In genomic region chr6:30764490-30765043, GRCh38 we compare ENCODE assay signal across 6 cellular contexts. TPM values are rescaled to one million over a fixed set of nuclear protein-coding genes. Genes with fewer than 3 reads are reported as not detected.
A peak's percentile ranks its signal among the peaks of the same experiment; 100 is the strongest.
DNase-seq lines count a peak whose midpoint lies in the region; ATAC-seq lines count a peak whose summit lies in the region.
"Not testable (repeated sequence)": the region's sequence is repeated elsewhere in the genome, so short reads cannot be mapped to it uniquely, and the experiment has no call there.

No MANE protein-coding gene starts in this region.

- H3K36me3 Mint-ChIP-seq in activated naive CD8-positive, alpha-beta T cell treated with anti-CD3 and anti-CD28 coated beads, Interleukin-2, amount 50 U/mL, for 24 hours (ENCODE audit: low read depth): not testable (repeated sequence)
- peaks cover 19% of the 10 kb centered on the region for H3K36me3 Mint-ChIP-seq in stimulated activated effector memory CD8-positive, alpha-beta T cell treated with anti-CD3 and anti-CD28 coated beads, Interleukin-12 subunit alpha, Interleukin-12 subunit beta, amount 100 ng/mL, for 72 hours

- not testable (repeated sequence) for H3K27me3 ChIP-seq in SJSA1 (replicated peaks)

- peaks cover 83% of the 10 kb centered on the region for H3K4me1 Mint-ChIP-seq in activated naive CD8-positive, alpha-beta T cell treated with anti-CD3 and anti-CD28 coated beads, Interleukin-2, amount 50 U/mL, for 24 hours
- peaks cover 60% of the 10 kb centered on the region for H3K4me1 Mint-ChIP-seq in stimulated activated effector memory CD8-positive, alpha-beta T cell treated with anti-CD3 and anti-CD28 coated beads, Interleukin-12 subunit alpha, Interleukin-12 subunit beta, amount 100 ng/mL, for 72 hours

- not testable (repeated sequence) for ATAC-seq in activated naive CD8-positive, alpha-beta T cell treated with anti-CD3 and anti-CD28 coated beads, Interleukin-2, amount 50 U/mL, for 24 hours; stimulated activated effector memory CD8-positive, alpha-beta T cell treated with anti-CD3 and anti-CD28 coated beads, Interleukin-12 subunit alpha, Interleukin-12 subunit beta, amount 100 ng/mL, for 72 hours

- peaks cover 68% of the 10 kb centered on the region for H3K4me1 ChIP-seq in SJSA1 (replicated peaks)
- H3K4me1 ChIP-seq in mesodermal cell (ENCODE audit: control insufficient read depth, insufficient read depth, low read length, poor library complexity, severe bottlenecking): peaks cover 74% of the 10 kb centered on the region

- not testable (repeated sequence) for H3K9me3 ChIP-seq in SJSA1 (replicated peaks); mesodermal cell (ENCODE audit: control insufficient read depth, low read length)

- H3K4me3 Mint-ChIP-seq in activated naive CD8-positive, alpha-beta T cell treated with anti-CD3 and anti-CD28 coated beads, Interleukin-2, amount 50 U/mL, for 24 hours; stimulated activated effector memory CD8-positive, alpha-beta T cell treated with anti-CD3 and anti-CD28 coated beads, Interleukin-12 subunit alpha, Interleukin-12 subunit beta, amount 100 ng/mL, for 72 hours: not testable (repeated sequence)

- in situ Hi-C loops in G401 (cut with HindIII; ENCODE audit: low sequenced_read_pairs): not testable (repeated sequence)

- H3K9me3 Mint-ChIP-seq in activated naive CD8-positive, alpha-beta T cell treated with anti-CD3 and anti-CD28 coated beads, Interleukin-2, amount 50 U/mL, for 24 hours; stimulated activated effector memory CD8-positive, alpha-beta T cell treated with anti-CD3 and anti-CD28 coated beads, Interleukin-12 subunit alpha, Interleukin-12 subunit beta, amount 100 ng/mL, for 72 hours: not testable (repeated sequence)

- H3K4me3 ChIP-seq in SJSA1; mesodermal cell (ENCODE audit: extremely low read depth, insufficient read depth, low read length, poor library complexity, severe bottlenecking): not testable (repeated sequence)

- H3K27ac ChIP-seq in SJSA1: peak overlapping the region; percentile 62
- peak overlapping the region; percentile 100 for H3K27ac ChIP-seq in epithelial cell of prostate
- peak overlapping the region; percentile 99 for H3K27ac ChIP-seq in mesodermal cell (ENCODE audit: low read depth, low read length, severe bottlenecking)

- not testable (repeated sequence) for H3K27me3 Mint-ChIP-seq in activated naive CD8-positive, alpha-beta T cell treated with anti-CD3 and anti-CD28 coated beads, Interleukin-2, amount 50 U/mL, for 24 hours

- WGBS in mesodermal cell (ENCODE audit: insufficient coverage in 2 of 2), 2 experiments: 10 to 12% methylated on average over 9 to 11 of the region's 13 CpGs

- peak overlapping the region; percentile 86 for H3K27ac Mint-ChIP-seq in activated naive CD8-positive, alpha-beta T cell treated with anti-CD3 and anti-CD28 coated beads, Interleukin-2, amount 50 U/mL, for 24 hours
- peak overlapping the region; percentile 74 for H3K27ac Mint-ChIP-seq in stimulated activated effector memory CD8-positive, alpha-beta T cell treated with anti-CD3 and anti-CD28 coated beads, Interleukin-12 subunit alpha, Interleukin-12 subunit beta, amount 100 ng/mL, for 72 hours

- peak; percentile 31 for DNase-seq in G401 (ENCODE audit: low spot score)
- not testable (repeated sequence) for DNase-seq in SJSA1 (ENCODE audit: low read depth in 1 of 2, low spot score in 2 of 2); activated naive CD8-positive, alpha-beta T cell treated with anti-CD3 and anti-CD28 coated beads, Interleukin-2, amount 50 U/mL, for 24 hours; epithelial cell of prostate (ENCODE audit: low read depth, low spot score); stimulated activated effector memory CD8-positive, alpha-beta T cell treated with anti-CD3 and anti-CD28 coated beads, Interleukin-12 subunit alpha, Interleukin-12 subunit beta, amount 100 ng/mL, for 72 hours (ENCODE audit: low spot score in 2 of 2)

- not testable (repeated sequence) for H3K36me3 ChIP-seq in SJSA1; mesodermal cell (ENCODE audit: control insufficient read depth, insufficient read depth, low read length)

RNA-seq across cellular contexts. Expression of gene IER3, which starts 20.2 kb away (rescaled TPM):
- total RNA-seq in G401 (2014; rRNA removed; shearing (Covaris generic)): 257 and 297 TPM in 2 replicates
- 119 and 139 TPM in 2 replicates for total RNA-seq in SJSA1 (2014; rRNA removed; shearing (Covaris generic))
- 139 TPM for polyA plus RNA-seq in mesodermal cell (2013, experiment 1 of 2)
- polyA plus RNA-seq in mesodermal cell (2013, experiment 2 of 2): 110 TPM

RNA-seq across cellular contexts. Expression of gene FLOT1, which starts 22.1 kb away (rescaled TPM):
- total RNA-seq in G401 (2014; rRNA removed; shearing (Covaris generic)): 170 and 172 TPM in 2 replicates
- 200 and 254 TPM in 2 replicates for total RNA-seq in SJSA1 (2014; rRNA removed; shearing (Covaris generic))
- 145 TPM for polyA plus RNA-seq in mesodermal cell (2013, experiment 1 of 2)
- polyA plus RNA-seq in mesodermal cell (2013, experiment 2 of 2): 130 TPM

RNA-seq across cellular contexts. Expression of gene TUBB, which starts 44.4 kb away (rescaled TPM):
- 456 and 575 TPM in 2 replicates for total RNA-seq in G401 (2014; rRNA removed; shearing (Covaris generic))
- total RNA-seq in SJSA1 (2014; rRNA removed; shearing (Covaris generic)): 1,157 and 1,642 TPM in 2 replicates
- polyA plus RNA-seq in mesodermal cell (2013, experiment 1 of 2): 1,638 TPM
- polyA plus RNA-seq in mesodermal cell (2013, experiment 2 of 2): 1,486 TPM

RNA-seq across cellular contexts. Expression of gene MDC1, which starts 47.5 kb away (rescaled TPM):
- 2.5 and 14.3 TPM in 2 replicates for total RNA-seq in G401 (2014; rRNA removed; shearing (Covaris generic))
- total RNA-seq in SJSA1 (2014; rRNA removed; shearing (Covaris generic)): 8.4 and 8.6 TPM in 2 replicates
- 60.6 TPM for polyA plus RNA-seq in mesodermal cell (2013, experiment 1 of 2)
- polyA plus RNA-seq in mesodermal cell (2013, experiment 2 of 2): 50.2 TPM
